ENCODE assay signal across 2 cellular contexts in the genomic region with DNA sequence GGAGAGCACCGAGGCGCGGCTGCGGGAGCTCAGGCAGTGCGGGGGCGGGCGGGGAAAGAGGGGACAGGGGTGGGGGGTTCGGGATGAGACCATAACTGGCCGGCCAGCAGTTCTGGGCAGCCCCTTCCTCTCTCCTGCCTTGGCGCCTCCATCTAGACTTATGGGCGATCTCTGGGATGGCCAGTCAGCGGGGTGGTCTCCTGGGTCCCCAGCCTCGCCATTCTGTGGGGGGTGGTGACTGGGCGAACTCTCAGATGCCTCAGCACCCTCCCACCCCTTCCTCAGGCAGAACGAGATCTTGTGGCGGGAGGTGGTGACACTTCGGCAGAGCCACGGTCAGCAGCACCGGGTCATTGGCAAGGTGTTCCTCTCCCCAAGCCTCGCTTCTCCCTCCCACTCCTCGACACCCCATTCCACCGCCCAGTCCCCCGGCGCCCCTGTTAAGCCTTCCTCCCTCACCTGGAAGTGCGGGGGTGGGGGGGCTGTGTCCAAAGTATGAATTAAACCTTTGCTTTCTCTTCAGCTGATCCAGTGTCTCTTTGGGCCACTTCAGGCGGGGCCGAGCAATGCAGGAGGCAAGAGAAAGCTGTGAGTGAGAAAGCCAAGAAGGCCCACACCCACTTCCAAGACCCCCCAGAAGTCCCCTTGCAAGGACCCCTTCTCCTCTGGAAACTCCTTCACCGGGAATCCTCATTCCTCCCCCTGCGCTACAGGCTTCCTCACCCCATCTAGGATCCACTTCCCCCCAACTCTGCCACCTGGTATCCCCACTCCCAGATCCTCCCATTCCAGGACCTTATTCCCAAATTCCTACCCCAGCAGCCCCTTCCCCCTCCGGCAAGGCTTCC.
TF ChIP-seq lines count a peak whose summit lies in the region.

No MANE protein-coding gene starts in this region.

TF ChIP-seq in IMR-90, 13 proteins besides CTCF, POLR2A, EP300 and RAD21:
- TF ChIP-seq NFE2L2 (IDR thresholded peaks at IDR 0.05; ENCODE audit: low read depth, low read length) (no peak), MAFK (IDR thresholded peaks at IDR 0.05; ENCODE audit: low read depth, low read length) (no peak), MXI1 (IDR thresholded peaks at IDR 0.05; ENCODE audit: borderline replicate concordance, low read depth, low read length) (no peak), MAZ (IDR thresholded peaks at IDR 0.05; ENCODE audit: borderline replicate concordance, low read depth, low read length) (no peak), FOS (IDR thresholded peaks at IDR 0.05; ENCODE audit: low read depth, low read length) (no peak), BHLHE40 (IDR thresholded peaks at IDR 0.05; ENCODE audit: low read depth, low read length) (no peak)
- TF ChIP-seq, protein P1, sequence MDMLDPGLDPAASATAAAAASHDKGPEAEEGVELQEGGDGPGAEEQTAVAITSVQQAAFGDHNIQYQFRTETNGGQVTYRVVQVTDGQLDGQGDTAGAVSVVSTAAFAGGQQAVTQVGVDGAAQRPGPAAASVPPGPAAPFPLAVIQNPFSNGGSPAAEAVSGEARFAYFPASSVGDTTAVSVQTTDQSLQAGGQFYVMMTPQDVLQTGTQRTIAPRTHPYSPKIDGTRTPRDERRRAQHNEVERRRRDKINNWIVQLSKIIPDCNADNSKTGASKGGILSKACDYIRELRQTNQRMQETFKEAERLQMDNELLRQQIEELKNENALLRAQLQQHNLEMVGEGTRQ (IDR thresholded peaks at IDR 0.05; ENCODE audit: low read depth, low read length): no peak
- TF ChIP-seq, protein P2, sequence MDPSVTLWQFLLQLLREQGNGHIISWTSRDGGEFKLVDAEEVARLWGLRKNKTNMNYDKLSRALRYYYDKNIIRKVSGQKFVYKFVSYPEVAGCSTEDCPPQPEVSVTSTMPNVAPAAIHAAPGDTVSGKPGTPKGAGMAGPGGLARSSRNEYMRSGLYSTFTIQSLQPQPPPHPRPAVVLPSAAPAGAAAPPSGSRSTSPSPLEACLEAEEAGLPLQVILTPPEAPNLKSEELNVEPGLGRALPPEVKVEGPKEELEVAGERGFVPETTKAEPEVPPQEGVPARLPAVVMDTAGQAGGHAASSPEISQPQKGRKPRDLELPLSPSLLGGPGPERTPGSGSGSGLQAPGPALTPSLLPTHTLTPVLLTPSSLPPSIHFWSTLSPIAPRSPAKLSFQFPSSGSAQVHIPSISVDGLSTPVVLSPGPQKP (IDR thresholded peaks at IDR 0.05; ENCODE audit: borderline replicate concordance, low read depth, low read length): no peak

TF ChIP-seq in GM12891, 5 proteins besides CTCF, POLR2A, EP300 and RAD21:
- TF ChIP-seq POLR2AphosphoS5 (IDR thresholded peaks at IDR 0.05; ENCODE audit: low read depth, low read length) (no peak), POU2F2 (IDR thresholded peaks at IDR 0.05; ENCODE audit: low read depth, low read length) (no peak), TAF1 (IDR thresholded peaks at IDR 0.05; ENCODE audit: low read depth, low read length) (no peak), PAX5 (IDR thresholded peaks at IDR 0.05; ENCODE audit: insufficient read depth, low read length, severe bottlenecking) (no peak), SPI1 (IDR thresholded peaks at IDR 0.05; ENCODE audit: low read depth, low read length) (no peak)
TF ChIP-seq in GM12891: peak in this region for 0.
